14 cellular contexts compared by ENCODE assay signal in the genomic region with DNA sequence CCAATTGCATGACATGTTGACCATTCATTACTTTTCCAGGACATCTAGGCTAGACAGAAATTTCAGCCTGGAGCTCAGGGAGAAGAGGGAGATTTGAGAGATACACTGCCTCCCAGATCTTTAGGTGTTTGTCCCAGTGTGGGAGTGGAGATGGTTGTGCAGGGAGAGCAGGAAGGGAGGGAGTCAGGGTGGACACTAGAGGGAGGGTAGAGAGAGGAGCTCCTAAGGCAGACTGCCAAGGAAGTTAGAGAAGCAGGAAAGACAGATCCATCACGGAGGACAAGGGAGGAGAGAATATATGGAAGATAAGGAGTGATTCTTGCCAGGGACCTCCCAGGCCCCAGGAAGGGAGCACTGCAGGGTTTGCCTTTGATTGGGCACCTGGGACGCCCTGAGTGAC.
"Had no signal": no experiment of that assay in that cellular context is flagged by ENCODE, and none has a peak within 500 bp of the region (broad histone marks: within the 10 kb centered on the region; RNA-seq: fewer than 3 reads in every experiment).

No MANE protein-coding gene starts in this region.

- H3K4me1 Mint-ChIP-seq: immature natural killer cell, neural crest cell had no signal

- H3K4me3 ChIP-seq: right atrium auricular region had no signal

- DNase-seq: erythroblast; foreskin keratinocyte; immature natural killer cell; mammary epithelial cell; naive thymus-derived CD4-positive, alpha-beta T cell; small intestine; stimulated activated CD4-positive, alpha-beta T cell treated with anti-CD3 and anti-CD28 coated beads, Interleukin-12 subunit alpha, Interleukin-12 subunit beta, amount 100 ng/mL, for 4 hours; stimulated activated CD4-positive, alpha-beta T cell treated with anti-CD3 and anti-CD28 coated beads, Interleukin-2, amount 100 ng/mL, for 48 hours; stimulated activated naive CD4-positive, alpha-beta T cell treated with Interleukin-2 at 50 U/mL for 16 hours; trophoblast cell had no signal

- H3K9me3 ChIP-seq: right atrium auricular region had no signal

- FAIRE-seq: endothelial cell of umbilical vein, keratinocyte, small intestine had no signal

- H3K27me3 ChIP-seq: foreskin keratinocyte, right atrium auricular region had no signal

- H3K4me1 ChIP-seq: foreskin keratinocyte, right atrium auricular region had no signal

- H3K27ac ChIP-seq: foreskin keratinocyte, right atrium auricular region had no signal

- H3K9me3 Mint-ChIP-seq: immature natural killer cell; naive thymus-derived CD4-positive, alpha-beta T cell; neural crest cell had no signal

- H3K4me3 Mint-ChIP-seq: immature natural killer cell; naive thymus-derived CD4-positive, alpha-beta T cell; neural crest cell had no signal

- H3K27me3 Mint-ChIP-seq: naive thymus-derived CD4-positive, alpha-beta T cell had no signal

- H3K36me3 ChIP-seq: right atrium auricular region had no signal

- ATAC-seq: foreskin keratinocyte; naive thymus-derived CD4-positive, alpha-beta T cell had no signal

- H3K27ac Mint-ChIP-seq: immature natural killer cell had no signal
